Comparison of ENCODE assay signal across 15 cellular contexts in the genomic region with DNA sequence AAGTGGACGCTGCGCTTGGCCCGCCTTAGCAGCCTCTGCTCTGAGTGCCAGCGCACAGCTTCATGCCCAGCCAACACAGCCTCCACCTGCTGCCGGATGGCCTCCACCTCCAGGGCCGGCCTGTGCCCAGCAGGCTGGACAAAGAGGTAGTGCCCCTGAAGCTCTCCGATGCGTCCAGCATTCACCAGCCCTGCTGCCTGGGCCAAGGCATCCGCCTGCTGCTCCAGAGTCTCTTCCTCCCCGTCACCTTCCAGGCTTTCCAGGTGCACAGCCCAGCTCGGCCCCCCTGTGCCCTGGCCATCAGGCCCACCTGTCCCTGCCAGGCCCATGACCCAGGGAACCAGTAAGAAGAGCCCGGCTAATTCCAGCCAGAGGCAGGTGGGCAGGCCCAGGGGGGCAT. TPM values are rescaled to one million over a fixed set of nuclear protein-coding genes. Genes with fewer than 3 reads are reported as not detected.
DNase-seq lines count a peak whose midpoint lies in the region; ATAC-seq and TF ChIP-seq lines count a peak whose summit lies in the region.
"Had no signal": no experiment of that assay in that cellular context is flagged by ENCODE, and none has a peak within 500 bp of the region (broad histone marks: within the 10 kb centered on the region; RNA-seq: fewer than 3 reads in every experiment).

No MANE protein-coding gene starts in this region.

- H3K4me2 ChIP-seq in mammary epithelial cell (ENCODE audit: insufficient read depth, low read depth, low read length) (no peak overlapping the region), osteoblast (ENCODE audit: insufficient read depth, low read length) (no peak overlapping the region)

- intact Hi-C loops in mammary epithelial cell (cut with micrococcal nuclease) (loop anchor here (5.0 kb wide), 1 partner anchor 102 kb away; no protein-coding TSS in a partner anchor), Caco-2 (cut with micrococcal nuclease; ENCODE audit: unreplicated experiment) (no loop called here)

- no peak overlapping the region for H3K4me3 Mint-ChIP-seq in Caco-2 (ENCODE audit: unreplicated experiment)

- WGBS in mammary epithelial cell (ENCODE audit: low coverage, missing lambda C conversion rate): 92% methylated on average over 12 of the region's 12 CpGs

- peak overlapping the region; percentile 4; the same call in 1 of the 2 replicates for H3K27ac ChIP-seq in RWPE1
- no peak overlapping the region for H3K27ac ChIP-seq in mammary epithelial cell (ENCODE audit: insufficient read depth, low read depth, low read length)
- H3K27ac ChIP-seq in osteoblast (ENCODE audit: low read depth, low read length): peak overlapping the region; percentile 78

- H4K20me1 ChIP-seq in mammary epithelial cell (ENCODE audit: insufficient read depth, low read length): no peaks in the 10 kb centered on the region
- H4K20me1 ChIP-seq in osteoblast (ENCODE audit: insufficient read depth, low read length): peaks cover 16% of the 10 kb centered on the region

- no peak for TF ChIP-seq CTCF in RWPE1 (conservative IDR thresholded peaks at IDR 0.05; ENCODE audit: low read depth)
- TF ChIP-seq CTCF in mammary epithelial cell (conservative IDR thresholded peaks at IDR 0.05 in 1 of 2, IDR thresholded peaks at IDR 0.05 in 1 of 2; ENCODE audit: extremely low read depth in 1 of 2, insufficient read depth in 1 of 2, low read depth in 1 of 2, low read length in 2 of 2): no peak
- TF ChIP-seq CTCF in osteoblast (IDR thresholded peaks at IDR 0.05; ENCODE audit: extremely low read depth, low read depth, low read length): no peak
- TF ChIP-seq CTCF in Caco-2 (IDR thresholded peaks at IDR 0.05; ENCODE audit: insufficient read depth in 1 of 2, low read depth in 1 of 2, low read length in 1 of 2, severe bottlenecking in 1 of 2, unreplicated experiment in 1 of 2): no peak

- H3K27ac Mint-ChIP-seq in Caco-2 (ENCODE audit: unreplicated experiment): no peak overlapping the region

- H3K9ac ChIP-seq in mammary epithelial cell (ENCODE audit: insufficient read depth, low read length): no peak overlapping the region

- H3K36me3 ChIP-seq in mammary epithelial cell (ENCODE audit: insufficient read depth, low read length) (peaks cover 23% of the 10 kb centered on the region), osteoblast (ENCODE audit: insufficient read depth, low read length) (peaks cover 49% of the 10 kb centered on the region), Caco-2 (ENCODE audit: control insufficient read depth, insufficient read depth, low read length) (peaks cover 2% of the 10 kb centered on the region; the same call in 1 of the 2 replicates)

- H3K4me3 ChIP-seq in mammary epithelial cell (replicated peaks in 1 of 3; ENCODE audit: insufficient read depth in 1 of 3, low read depth in 2 of 3, low read length in 3 of 3) (no peak overlapping the region), osteoblast (ENCODE audit: insufficient read depth, low read length) (no peak overlapping the region), Caco-2 (ENCODE audit: low read depth, low read length) (no peak overlapping the region)

- H3K4me1 Mint-ChIP-seq in Caco-2 (ENCODE audit: low read depth, unreplicated experiment): peaks cover 28% of the 10 kb centered on the region

- H3K9me3 Mint-ChIP-seq in Caco-2 (ENCODE audit: unreplicated experiment): no peaks in the 10 kb centered on the region

- dilution Hi-C loops in mammary epithelial cell (cut with HindIII; ENCODE audit: low sequenced_read_pairs): no loop called here

- ATAC-seq in GM19467 (IDR thresholded peaks at IDR 0.05; ENCODE audit: unreplicated experiment): no peak

- H3K4me1 ChIP-seq in mammary epithelial cell (ENCODE audit: insufficient read depth, low read length) (peaks cover 22% of the 10 kb centered on the region), osteoblast (ENCODE audit: insufficient read depth, low read length) (peaks cover 33% of the 10 kb centered on the region), Caco-2 (peaks cover 37% of the 10 kb centered on the region)

- no peaks in the 10 kb centered on the region for H3K27me3 ChIP-seq in mammary epithelial cell (ENCODE audit: insufficient read depth, low read length)
- no peaks in the 10 kb centered on the region for H3K27me3 ChIP-seq in osteoblast (ENCODE audit: insufficient read depth, low read length)
- H3K27me3 ChIP-seq in Caco-2 (replicated peaks; ENCODE audit: control insufficient read depth, insufficient read depth, low read length): no peaks in the 10 kb centered on the region

- H3K9me3 ChIP-seq in mammary epithelial cell (replicated peaks; ENCODE audit: insufficient read depth, low read length) (no peaks in the 10 kb centered on the region), osteoblast (ENCODE audit: low read depth, low read length) (no peaks in the 10 kb centered on the region), Caco-2 (no peaks in the 10 kb centered on the region)

- POLR2A ChIA-PET in RWPE1 (lab: Yijun Ruan, JAX; ENCODE audit: low non-redundant PET): no interaction called here
- POLR2A ChIA-PET in Caco-2 (lab: Charles Lee): no interaction called here

- peak; percentile 54 for DNase-seq in activated CD8-positive, alpha-beta memory T cell treated with anti-CD3 and anti-CD28 coated beads, Interleukin-2, amount 50 U/mL, for 48 hours
- no peak for DNase-seq in activated CD8-positive, alpha-beta memory T cell treated with anti-CD3 and anti-CD28 coated beads for 24 hours
- no peak for DNase-seq in RWPE1 (ENCODE audit: low spot score)
- no peak for DNase-seq in mammary epithelial cell
- no peak for DNase-seq in osteoblast (ENCODE audit: insufficient read length, low spot score, missing footprints)
- DNase-seq in ureter (ENCODE audit: low spot score): no peak
- DNase-seq in Caco-2: no peak
- DNase-seq: DMS53; effector CD8-positive, alpha-beta T cell; foreskin fibroblast; HCEC 1CT; NCI-H2029; NCI-H69 had no signal

- BruUV-seq in mammary epithelial cell (replicated peaks; lab: Mats Ljungman, UMichigan) (TSS peak; percentile 14), Caco-2 (replicated peaks; lab: Mats Ljungman, UMichigan) (no TSS peak)

- in situ Hi-C loops in mammary epithelial cell (cut with MboI; ENCODE audit: low sequenced_read_pairs in 2 of 2): no loop called here

- H2AFZ ChIP-seq in mammary epithelial cell (ENCODE audit: low read depth, low read length) (no peak overlapping the region), osteoblast (ENCODE audit: low read length) (no peak overlapping the region)

- H3K27me3 Mint-ChIP-seq in Caco-2 (ENCODE audit: insufficient read depth, unreplicated experiment): no peaks in the 10 kb centered on the region
- H3K27me3 Mint-ChIP-seq: progenitor cell of endocrine pancreas had no signal

- peaks cover 52% of the 10 kb centered on the region for H3K36me3 Mint-ChIP-seq in Caco-2 (ENCODE audit: insufficient read depth, unreplicated experiment)

- CTCF ChIA-PET in RWPE1 (lab: Yijun Ruan, JAX) (interaction anchor here (0.6 kb wide), 1 partner anchor 183 kb away, joined by 3 read pairs; no protein-coding TSS in a partner anchor), mammary epithelial cell (lab: Charles Lee; ENCODE audit: low non-redundant PET) (no interaction called here), Caco-2 (lab: Charles Lee) (no interaction called here)

- H3K79me2 ChIP-seq in mammary epithelial cell (ENCODE audit: insufficient read depth, low read length): peaks cover 50% of the 10 kb centered on the region
- peaks cover 56% of the 10 kb centered on the region for H3K79me2 ChIP-seq in osteoblast (ENCODE audit: insufficient read depth, low read length)

RNA-seq across cellular contexts. Expression of gene PCSK7, which starts 2.5 kb away (rescaled TPM):
- 10 to 100 TPM; 48.8 to 80.9 TPM for total RNA-seq in mammary epithelial cell
- 39.1 TPM for polyA plus RNA-seq in mammary epithelial cell
- polyA minus RNA-seq in mammary epithelial cell: 37.9 TPM
- total RNA-seq in osteoblast: 44.5 and 51.9 TPM in 2 replicates
- 99.6 TPM for total RNA-seq in ureter
- total RNA-seq in Caco-2 (2022): 120 and 132 TPM in 2 replicates

RNA-seq across cellular contexts. Expression of gene RNF214, which starts 3.1 kb away (rescaled TPM):
- 10 to 100 TPM; 10.3 to 22.4 TPM for total RNA-seq in mammary epithelial cell
- polyA plus RNA-seq in mammary epithelial cell: 8.5 TPM
- 34.6 TPM for polyA minus RNA-seq in mammary epithelial cell
- total RNA-seq in osteoblast: 13.4 and 14.7 TPM in 2 replicates
- total RNA-seq in ureter: 32.1 TPM
- total RNA-seq in Caco-2 (2022): 51.2 and 55.8 TPM in 2 replicates

RNA-seq across cellular contexts. Expression of gene TAGLN, which starts 30.2 kb away (rescaled TPM):
- total RNA-seq in mammary epithelial cell (1,000 to 10,000 TPM in 1 of 2 donors, 100 to 1,000 TPM in 1; 171 to 3,470 TPM), osteoblast (3,614 and 3,853 TPM in 2 replicates), ureter (1,521 TPM), Caco-2 (2022) (303 and 588 TPM in 2 replicates)
- 55.9 TPM for polyA plus RNA-seq in mammary epithelial cell
- polyA minus RNA-seq in mammary epithelial cell: 8.0 TPM

RNA-seq across cellular contexts. Expression of gene SIDT2, which starts 50.9 kb away (rescaled TPM):
- total RNA-seq in mammary epithelial cell (10 to 100 TPM; 17.2 to 30.6 TPM), osteoblast (27.5 and 35.7 TPM in 2 replicates), ureter (36.5 TPM), Caco-2 (2022) (57.2 and 61.7 TPM in 2 replicates)
- 16.2 TPM for polyA plus RNA-seq in mammary epithelial cell
- polyA minus RNA-seq in mammary epithelial cell: 95.0 TPM
